In the genomic region with DNA sequence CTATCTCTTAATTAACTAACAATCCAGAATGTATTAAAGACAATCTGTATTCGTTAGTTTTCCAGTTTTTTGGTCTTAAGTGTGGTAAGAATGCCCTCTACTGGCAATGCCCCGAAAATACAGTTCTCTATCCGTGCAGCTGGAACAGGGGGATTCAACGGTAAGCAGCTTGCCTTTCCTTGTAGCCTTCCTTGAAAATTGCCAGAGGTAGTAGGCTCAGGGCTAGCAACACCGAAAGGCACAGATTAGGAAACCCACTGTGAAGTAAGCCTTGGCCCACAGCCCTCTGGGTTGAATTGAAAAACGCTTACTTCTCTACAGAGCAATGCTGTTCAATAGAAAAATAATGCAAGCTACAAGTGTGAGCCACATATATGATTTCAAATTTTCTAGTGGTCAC, we compare ENCODE assay signal across 8 cellular contexts. TPM values are rescaled to one million over a fixed set of nuclear protein-coding genes. Genes with fewer than 3 reads are reported as not detected.
DNase-seq lines count a peak whose midpoint lies in the region; ATAC-seq, FAIRE-seq and TF ChIP-seq lines count a peak whose summit lies in the region.

No MANE protein-coding gene starts in this region.

- no peaks in the 10 kb centered on the region for H3K9me3 ChIP-seq in CD8-positive, alpha-beta T cell (ENCODE audit: low read length)
- H3K9me3 ChIP-seq in K562 (replicated peaks; ENCODE audit: control insufficient read depth, insufficient read depth, low read depth, low read length), result no peaks in the 10 kb centered on the region
- H3K9me3 ChIP-seq in small intestine (ENCODE audit: control insufficient read depth, low read depth), result no peaks in the 10 kb centered on the region

- no peak overlapping the region for H3K9ac ChIP-seq in K562 (ENCODE audit: insufficient read depth in 1 of 2, low read depth in 2 of 2, low read length in 2 of 2)

- H2AFZ ChIP-seq in K562 (ENCODE audit: low read depth, low read length), result no peak overlapping the region

- intact Hi-C loops in CD8-positive, alpha-beta T cell (cut with DNase I, micrococcal nuclease), result loop anchor here (1.0 to 5.0 kb wide), 8 partner anchors 17 to 802 kb away; partner anchors contain the start of genes PHLPP1 (in 1 of the 2) and VPS4B (in 1 of the 2)
- intact Hi-C loops in K562 (cut with micrococcal nuclease), result loop anchor here (1.0 kb wide), 2 partner anchors 97 to 423 kb away; no protein-coding TSS in a partner anchor

- no peaks in the 10 kb centered on the region for H3K36me3 ChIP-seq in CD8-positive, alpha-beta T cell (ENCODE audit: insufficient read depth, low read length)
- H3K36me3 ChIP-seq in K562 (ENCODE audit: control insufficient read depth, insufficient read depth, low read length) (no peaks in the 10 kb centered on the region), small intestine (ENCODE audit: control insufficient read depth in 2 of 2, insufficient read depth in 2 of 2, low read length in 2 of 2) (no peaks in the 10 kb centered on the region)

- H4K20me1 ChIP-seq in K562 (replicated peaks; ENCODE audit: control insufficient read depth, insufficient read depth, low read length), result no peaks in the 10 kb centered on the region

- no peak for TF ChIP-seq POLR2A in K562 (conservative IDR thresholded peaks at IDR 0.05)

- peak; percentile 44 to 72 for TF ChIP-seq RAD21 in K562 (CRISPR knock-in tag; conservative IDR thresholded peaks at IDR 0.05 in 1 of 2, IDR thresholded peaks at IDR 0.05 in 1 of 2)

- no peak overlapping the region for H3K4me3 Mint-ChIP-seq in CD8-positive, alpha-beta T cell

- DNase-seq in CD8-positive, alpha-beta T cell, result peak; percentile 3 to 68 (median 29)
- DNase-seq in NCI-H1105 (lab: John Stamatoyannopoulos, UW) (peak; percentile 51), T follicular helper cell (ENCODE audit: low read depth) (peak; percentile 22), K562 (ENCODE audit: extremely low read depth in 1 of 4, low spot score in 3 of 4) (peak; percentile 43 to 52 (median 46)), hippocampal formation (lab: John Stamatoyannopoulos, UW) (peak; percentile 23 to 82), small intestine (peak; percentile 63)

- ATAC-seq in CD8-positive, alpha-beta T cell, result peak; percentile 84
- peak; percentile 57 for ATAC-seq in GM21423 (IDR thresholded peaks at IDR 0.05; ENCODE audit: unreplicated experiment)
- ATAC-seq in K562, result peak; percentile 81
- no peak for ATAC-seq in GM21515 (IDR thresholded peaks at IDR 0.05; ENCODE audit: unreplicated experiment)

- no peak overlapping the region for H3K4me3 ChIP-seq in CD8-positive, alpha-beta T cell (ENCODE audit: low read depth, low read length)
- H3K4me3 ChIP-seq in K562, result no peak overlapping the region
- no peak overlapping the region for H3K4me3 ChIP-seq in small intestine (ENCODE audit: low read depth in 1 of 2, low read length in 2 of 2)

- no peaks in the 10 kb centered on the region for H3K4me1 ChIP-seq in CD8-positive, alpha-beta T cell (ENCODE audit: insufficient read depth, low read length)
- H3K4me1 ChIP-seq in K562 (replicated peaks in 1 of 2; ENCODE audit: control insufficient read depth in 2 of 2, insufficient read depth in 2 of 2, low read length in 2 of 2) (no peaks in the 10 kb centered on the region), small intestine (ENCODE audit: control insufficient read depth in 2 of 2, insufficient read depth in 1 of 2, low read depth in 1 of 2, low read length in 1 of 2) (no peaks in the 10 kb centered on the region)

- in situ Hi-C loops in K562 (cut with MboI), result loop anchor here (10.0 kb wide), 3 partner anchors 95 to 425 kb away; no protein-coding TSS in a partner anchor

- H3K4me2 ChIP-seq in K562 (ENCODE audit: insufficient read depth, low read length), result no peak overlapping the region

- no peaks in the 10 kb centered on the region for H3K79me2 ChIP-seq in K562 (ENCODE audit: control insufficient read depth, insufficient read depth, low read length)

- H3K4me1 Mint-ChIP-seq in CD8-positive, alpha-beta T cell (ENCODE audit: low read depth), result no peaks in the 10 kb centered on the region

- FAIRE-seq in K562 (lab: Jason Lieb, UNC) (peak; percentile 75), small intestine (lab: Jason Lieb, UNC) (peak; percentile 10)

- WGBS in K562 (ENCODE audit: insufficient coverage, low coverage, missing lambda C conversion rate), result 0% methylated on average over 5 of the region's 6 CpGs
- WGBS in small intestine, 3 donors, result 5 to 7% (median 5%) methylated on average over 6 of the region's 6 CpGs

- no peak for TF ChIP-seq EP300 in K562 (IDR thresholded peaks at IDR 0.05; ENCODE audit: low read length)

- H3K27me3 Mint-ChIP-seq in CD8-positive, alpha-beta T cell (ENCODE audit: low read depth), result peaks cover 10% of the 10 kb centered on the region

- no peaks in the 10 kb centered on the region for H3K36me3 Mint-ChIP-seq in CD8-positive, alpha-beta T cell

- H3K27ac ChIP-seq in CD8-positive, alpha-beta T cell (ENCODE audit: low read depth, low read length), result no peak overlapping the region
- H3K27ac ChIP-seq in K562 (ENCODE audit: extremely low read depth, low read depth, low read length) (no peak overlapping the region), small intestine (ENCODE audit: low read depth in 1 of 2, low read length in 1 of 2) (no peak overlapping the region)

- H3K9me1 ChIP-seq in K562 (ENCODE audit: control insufficient read depth, insufficient read depth, low read length), result no peaks in the 10 kb centered on the region

- peak; percentile 94 for TF ChIP-seq CTCF in CD8-positive, alpha-beta T cell (IDR thresholded peaks at IDR 0.05)
- peak; percentile 50 to 77 (median 66) for TF ChIP-seq CTCF in K562 (IDR thresholded peaks at IDR 0.05 in 2 of 3, conservative IDR thresholded peaks at IDR 0.05 in 1 of 3; ENCODE audit: insufficient read depth in 2 of 3, low read depth in 1 of 3, low read length in 3 of 3)

- POLR2A ChIA-PET in CD8-positive, alpha-beta T cell (lab: Charles Lee), result interaction anchor here (0.8 to 1.8 kb wide), 2 partner anchors 73 to 422 kb away, joined by 3 to 7 read pairs; no protein-coding TSS in a partner anchor
- POLR2A ChIA-PET in K562 (lab: Yijun Ruan, JAX), result interaction anchor here (0.6 to 1.2 kb wide), 3 partner anchors 16 to 423 kb away, joined by 3 read pairs; partner anchors contain the start of gene VPS4B

- no TSS peak for BruUV-seq in K562 (replicated peaks; lab: Mats Ljungman, UMichigan)

- no peak overlapping the region for H3K27ac Mint-ChIP-seq in CD8-positive, alpha-beta T cell

- no peaks in the 10 kb centered on the region for H3K27me3 ChIP-seq in CD8-positive, alpha-beta T cell (ENCODE audit: insufficient read depth, low read length)
- H3K27me3 ChIP-seq in K562 (ENCODE audit: control insufficient read depth in 2 of 2, insufficient read depth in 2 of 2, low read length in 2 of 2), result peaks cover 0 to 4% of the 10 kb centered on the region in 2 experiments; a peak in 1 of 5 replicates
- H3K27me3 ChIP-seq in small intestine (ENCODE audit: control insufficient read depth in 2 of 2, insufficient read depth in 2 of 2, low read length in 2 of 2), result no peaks in the 10 kb centered on the region

- CTCF ChIA-PET in CD8-positive, alpha-beta T cell (lab: Charles Lee), result interaction anchor here (0.7 to 11.6 kb wide), 37 partner anchors 8 to 725 kb away, joined by 3 to 167 read pairs (median 5); partner anchors contain the start of gene KDSR
- CTCF ChIA-PET in K562 (lab: Yijun Ruan, JAX; ENCODE audit: low intra/inter-chr PET ratio), result interaction anchor here (0.6 to 1.5 kb wide), 8 partner anchors 66 to 487 kb away, joined by 3 to 15 read pairs (median 4); no protein-coding TSS in a partner anchor

- H3K9me3 Mint-ChIP-seq in CD8-positive, alpha-beta T cell, result no peaks in the 10 kb centered on the region

RNA-seq across cellular contexts. Expression of gene VPS4B, which starts 17.1 kb away (rescaled TPM):
- total RNA-seq in CD8-positive, alpha-beta T cell, result 10 to 100 TPM; 58.5 to 76.2 TPM
- total RNA-seq in K562 (2011; cell fraction: chromatin; rRNA removed; ENCODE audit: low replicate concordance), result 9.2 and 11.9 TPM in 2 replicates
- total RNA-seq in K562 (2011; cell fraction: nucleolus; rRNA removed), result 7.8 and 9.2 TPM in 2 replicates
- total RNA-seq in K562 (2011; cell fraction: nucleoplasm; rRNA removed), result 6.7 and 12.4 TPM in 2 replicates
- total RNA-seq in K562 (2014; rRNA removed), result 7.3 and 8.6 TPM in 2 replicates
- 12.7 and 13.8 TPM in 2 replicates for total RNA-seq in K562 (2014; rRNA removed; fragmentation: Illumina TruSeq; extraction: Trizol)
- 14.9 and 16.4 TPM in 2 replicates for total RNA-seq in K562 (2015; rRNA removed; fragmentation: Illumina TruSeq; extraction: Trizol)
- 14.3 and 14.7 TPM in 2 replicates for total RNA-seq in K562 (2021)
- polyA plus RNA-seq in K562 (2011; rRNA removed), result 7.2 and 8.0 TPM in 2 replicates
- 1.8 and 3.1 TPM in 2 replicates for polyA plus RNA-seq in K562 (2011; cell fraction: cytosol; rRNA removed)
- 2.7 TPM in 2 replicates for polyA plus RNA-seq in K562 (2011; cell fraction: nucleus; rRNA removed)
- polyA plus RNA-seq in K562 (2012), result 7.6 and 9.1 TPM in 2 replicates
- 8.8 and 10.1 TPM in 2 replicates for polyA plus RNA-seq in K562 (2014; fragmentation: Illumina TruSeq; extraction: Trizol)
- 10 to 100 TPM; 10.4 to 10.8 TPM for polyA plus RNA-seq in K562 (2014; fragmentation: Nextera tagmentation; extraction: Ambion mirVana)
- 7.6 and 10.0 TPM in 2 replicates for polyA plus RNA-seq in K562 (2014; rRNA removed)
- 7.6 and 7.7 TPM in 2 replicates for polyA minus RNA-seq in K562 (2011; rRNA and poly(A)+ RNA removed)
- 5.0 and 8.5 TPM in 2 replicates for polyA minus RNA-seq in K562 (2011; cell fraction: cytosol; rRNA and poly(A)+ RNA removed)
- 8.9 and 12.2 TPM in 2 replicates for polyA minus RNA-seq in K562 (2011; cell fraction: nucleus; rRNA and poly(A)+ RNA removed)
- 10 to 100 TPM; 27.2 to 34.6 (median 32.9) TPM for polyA plus RNA-seq in small intestine

RNA-seq across cellular contexts. Expression of gene SERPINB5, which starts 37.4 kb away (rescaled TPM):
- not detected for total RNA-seq in CD8-positive, alpha-beta T cell
- not detected in 2 replicates for total RNA-seq in K562 (2011; cell fraction: chromatin; rRNA removed; ENCODE audit: low replicate concordance)
- total RNA-seq in K562 (2011; cell fraction: nucleolus; rRNA removed), result not detected in 2 replicates
- not detected in 2 replicates for total RNA-seq in K562 (2011; cell fraction: nucleoplasm; rRNA removed)
- total RNA-seq in K562 (2014; rRNA removed), result 0.05 and 0.08 TPM in 2 replicates
- 0.44 and 0.67 TPM in 2 replicates for total RNA-seq in K562 (2014; rRNA removed; fragmentation: Illumina TruSeq; extraction: Trizol)
- total RNA-seq in K562 (2015; rRNA removed; fragmentation: Illumina TruSeq; extraction: Trizol), result 0.30 and 0.33 TPM in 2 replicates
- total RNA-seq in K562 (2021), result 0.47 and 1.4 TPM in 2 replicates
- 0.03 TPM in 1 of 2 replicates, not detected in the other for polyA plus RNA-seq in K562 (2011; rRNA removed)
- polyA plus RNA-seq in K562 (2011; cell fraction: cytosol; rRNA removed), result 0.04 TPM in 1 of 2 replicates, not detected in the other
- not detected in 2 replicates for polyA plus RNA-seq in K562 (2011; cell fraction: nucleus; rRNA removed)
- polyA plus RNA-seq in K562 (2012), result 0.39 and 0.69 TPM in 2 replicates
- polyA plus RNA-seq in K562 (2014; fragmentation: Illumina TruSeq; extraction: Trizol), result 0.54 and 0.72 TPM in 2 replicates
- polyA plus RNA-seq in K562 (2014; fragmentation: Nextera tagmentation; extraction: Ambion mirVana), result 1 to 10 TPM in 1 of 2 experiments, under 1 TPM in 1; 0.83 to 1.0 TPM
- 0.20 and 0.24 TPM in 2 replicates for polyA plus RNA-seq in K562 (2014; rRNA removed)
- not detected in 2 replicates for polyA minus RNA-seq in K562 (2011; rRNA and poly(A)+ RNA removed)
- not detected in 2 replicates for polyA minus RNA-seq in K562 (2011; cell fraction: cytosol; rRNA and poly(A)+ RNA removed)
- not detected in 2 replicates for polyA minus RNA-seq in K562 (2011; cell fraction: nucleus; rRNA and poly(A)+ RNA removed)
- polyA plus RNA-seq in small intestine, result 10 to 100 TPM in 2 of 3 donors, 1 to 10 TPM in 1; 3.5 to 13.2 (median 10.1) TPM
